ENCODE assay signal across 7 cellular contexts in the genomic region with DNA sequence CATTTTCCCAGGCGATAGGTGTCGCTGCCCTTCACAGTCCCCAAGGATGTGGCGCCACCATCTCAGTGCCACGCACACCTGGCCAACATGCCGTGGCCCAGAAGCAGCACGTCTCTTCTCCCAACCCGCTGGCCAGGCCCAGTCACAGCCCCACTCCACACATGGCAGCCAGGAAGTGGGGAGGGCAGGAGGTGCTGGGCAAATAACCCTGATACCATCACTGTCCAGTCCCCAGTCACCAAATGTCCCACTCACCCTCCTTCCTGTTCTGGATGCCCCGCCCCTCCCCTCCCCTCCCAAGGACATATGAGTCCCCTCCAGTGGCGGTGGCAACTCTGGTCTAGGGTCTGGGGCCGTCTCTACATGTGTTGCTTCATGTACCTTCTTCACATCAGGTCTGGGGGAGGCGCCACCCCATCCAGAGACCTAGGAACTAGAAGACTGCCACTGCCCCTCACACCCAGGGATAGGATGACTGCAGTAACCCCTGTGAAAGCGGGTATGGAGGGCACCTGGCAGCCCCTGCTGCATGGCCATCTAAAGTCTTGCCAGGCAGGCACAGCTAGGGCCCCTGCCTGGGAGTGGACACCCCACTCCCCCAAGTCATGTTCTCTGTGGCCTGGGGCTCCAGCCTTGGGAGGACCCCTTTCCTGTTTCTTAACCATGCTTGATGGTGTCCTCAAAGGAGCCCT. TPM values are rescaled to one million over a fixed set of nuclear protein-coding genes. Genes with fewer than 3 reads are reported as not detected.
DNase-seq lines count a peak whose midpoint lies in the region; FAIRE-seq and TF ChIP-seq lines count a peak whose summit lies in the region.

No MANE protein-coding gene starts in this region.

- DNase-seq in HFFc6 (no peak), esophagus muscularis mucosa (ENCODE audit: extremely low spot score) (no peak), small intestine (no peak), hippocampal formation (lab: John Stamatoyannopoulos, UW) (no peak), occipital lobe (lab: John Stamatoyannopoulos, UW) (no peak), pons (ENCODE audit: low spot score) (no peak)

- TF ChIP-seq EP300 in esophagus muscularis mucosa (IDR thresholded peaks at IDR 0.05) = no peak

- peaks cover 11% of the 10 kb centered on the region for H3F3A ChIP-seq in SU-DHL-6 (ENCODE audit: insufficient read depth)

- WGBS in esophagus muscularis mucosa = 94% methylated on average over 9 of the region's 12 CpGs
- WGBS in small intestine, 3 donors = 86 to 93% (median 89%) methylated on average over 12 of the region's 12 CpGs

- H4K20me1 ChIP-seq in SU-DHL-6 (ENCODE audit: low read depth, low read length) = no peaks in the 10 kb centered on the region; the same call in 1 of the 2 replicates

- intact Hi-C loops in esophagus muscularis mucosa (cut with DNase I) = no loop called here

- H3K36me3 ChIP-seq in SU-DHL-6 (ENCODE audit: low read length) (no peaks in the 10 kb centered on the region), esophagus muscularis mucosa (peaks cover 34 to 53% (median 47%) of the 10 kb centered on the region in 4 donors), small intestine (ENCODE audit: control insufficient read depth in 2 of 2, insufficient read depth in 2 of 2, low read length in 2 of 2) (peaks cover 5 to 20% of the 10 kb centered on the region in 2 donors)

- no peak for TF ChIP-seq CTCF in HFFc6 (IDR thresholded peaks at IDR 0.05)
- TF ChIP-seq CTCF in SU-DHL-6 (IDR thresholded peaks at IDR 0.05; ENCODE audit: insufficient read depth, low read length, poor library complexity, severe bottlenecking) = no peak
- TF ChIP-seq CTCF in esophagus muscularis mucosa (IDR thresholded peaks at IDR 0.05) = no peak

- peaks cover 37% of the 10 kb centered on the region for H3K79me2 ChIP-seq in SU-DHL-6 (ENCODE audit: insufficient read depth, low read length)

- no peaks in the 10 kb centered on the region for H3K27me3 ChIP-seq in SU-DHL-6 (ENCODE audit: low read length)
- H3K27me3 ChIP-seq in esophagus muscularis mucosa = no peaks in the 10 kb centered on the region
- no peaks in the 10 kb centered on the region for H3K27me3 ChIP-seq in small intestine (ENCODE audit: control insufficient read depth in 2 of 2, insufficient read depth in 2 of 2, low read length in 2 of 2)

- H3K27ac ChIP-seq in SU-DHL-6 (ENCODE audit: low read depth, low read length) (peak overlapping the region; percentile 61), esophagus muscularis mucosa (replicated peaks in 1 of 4) (peak overlapping the region; percentile 27 to 78 (median 46)), small intestine (ENCODE audit: low read depth in 1 of 2, low read length in 1 of 2) (peak overlapping the region; percentile 66 to 72)

- H3K27me3 Mint-ChIP-seq in HFFc6 (ENCODE audit: insufficient read depth) = peaks cover 3% of the 10 kb centered on the region

- H3K4me3 ChIP-seq in SU-DHL-6 (ENCODE audit: insufficient read depth, low read length, poor library complexity, severe bottlenecking) (no peak overlapping the region), esophagus muscularis mucosa (no peak overlapping the region), small intestine (ENCODE audit: low read depth in 1 of 2, low read length in 2 of 2) (no peak overlapping the region)

- FAIRE-seq in small intestine (lab: Jason Lieb, UNC) = no peak

- H3K4me1 ChIP-seq in esophagus muscularis mucosa (peaks cover 20 to 51% (median 32%) of the 10 kb centered on the region in 4 donors), small intestine (ENCODE audit: control insufficient read depth in 2 of 2, insufficient read depth in 1 of 2, low read depth in 1 of 2, low read length in 1 of 2) (peaks cover 4 to 6% of the 10 kb centered on the region in 2 donors)

- H3K9me2 ChIP-seq in SU-DHL-6 (replicated peaks; ENCODE audit: insufficient read depth, low read length) = no peaks in the 10 kb centered on the region

- H3K27ac Mint-ChIP-seq in HFFc6 = peak overlapping the region; percentile 87; the same call in 1 of the 2 replicates

- peaks cover 43% of the 10 kb centered on the region for H3K4me1 Mint-ChIP-seq in HFFc6 (ENCODE audit: low read depth)

- no peak for TF ChIP-seq POLR2A in esophagus muscularis mucosa (IDR thresholded peaks at IDR 0.05; ENCODE audit: low read depth)

- H3K4me3 Mint-ChIP-seq in HFFc6 = 0 out of 2 replicates have a peak overlapping the region, but pooled peaks have one; percentile 46

- 0 out of 2 replicates have a peak, but pooled peaks cover 4% of the 10 kb centered on the region for H3K9me3 Mint-ChIP-seq in HFFc6

- peak overlapping the region; percentile 2 for H3K4me2 ChIP-seq in SU-DHL-6 (ENCODE audit: low read depth, low read length, poor library complexity, severe bottlenecking)

- H3K36me3 Mint-ChIP-seq in HFFc6 (ENCODE audit: low read depth) = peaks cover 23% of the 10 kb centered on the region

- no peak overlapping the region for H2AFZ ChIP-seq in SU-DHL-6 (ENCODE audit: low read depth, low read length, severe bottlenecking)

- peak overlapping the region; percentile 20; the same call in 1 of the 2 replicates for H3K9ac ChIP-seq in SU-DHL-6 (ENCODE audit: low read length)

- no peaks in the 10 kb centered on the region for H3K9me3 ChIP-seq in SU-DHL-6 (ENCODE audit: insufficient read depth, low read length)
- H3K9me3 ChIP-seq in esophagus muscularis mucosa = peaks cover 0 to 3% (median 0%) of the 10 kb centered on the region in 4 donors
- H3K9me3 ChIP-seq in small intestine (ENCODE audit: control insufficient read depth, low read depth) = no peaks in the 10 kb centered on the region

RNA-seq across cellular contexts. Expression of a gene that starts 7.3 kb away (rescaled TPM):
- 10 to 100 TPM; 13.9 to 20.5 (median 15.0) TPM for total RNA-seq in HFFc6 (2021; fragmentation: NEBNext Ultra II Directional; extraction: Animal tissue kit (Norgen Biotek cat#: 25700))
- 10 to 100 TPM; 16.7 to 29.2 (median 19.6) TPM for total RNA-seq in esophagus muscularis mucosa
- 10 to 100 TPM; 19.7 to 33.8 (median 32.9) TPM for polyA plus RNA-seq in small intestine
- 27.1 TPM for total RNA-seq in occipital lobe

RNA-seq across cellular contexts. Expression of a gene that starts 10.9 kb away (rescaled TPM):
- 10 to 100 TPM; 36.9 to 48.5 (median 43.3) TPM for total RNA-seq in HFFc6 (2021; fragmentation: NEBNext Ultra II Directional; extraction: Animal tissue kit (Norgen Biotek cat#: 25700))
- total RNA-seq in esophagus muscularis mucosa = 100 to 1,000 TPM in 1 of 4 donors, 10 to 100 TPM in 3; 57.3 to 135 (median 70.2) TPM
- polyA plus RNA-seq in small intestine = 100 to 1,000 TPM; 100 to 149 (median 131) TPM
- 4.4 TPM for total RNA-seq in occipital lobe

RNA-seq across cellular contexts. Expression of a gene that starts 19.1 kb away (rescaled TPM):
- 1 to 10 TPM; 3.1 to 5.0 (median 4.3) TPM for total RNA-seq in HFFc6 (2021; fragmentation: NEBNext Ultra II Directional; extraction: Animal tissue kit (Norgen Biotek cat#: 25700))
- total RNA-seq in esophagus muscularis mucosa (1 to 10 TPM; 3.8 to 7.3 (median 4.8) TPM), occipital lobe (8.9 TPM)
- 1 to 10 TPM; 1.8 to 7.0 (median 3.1) TPM for polyA plus RNA-seq in small intestine

RNA-seq across cellular contexts. Expression of a gene that starts 21.4 kb away (rescaled TPM):
- 1 to 10 TPM; 4.4 to 5.6 (median 5.2) TPM for total RNA-seq in HFFc6 (2021; fragmentation: NEBNext Ultra II Directional; extraction: Animal tissue kit (Norgen Biotek cat#: 25700))
- 10 to 100 TPM in 2 of 4 donors, 1 to 10 TPM in 2; 9.1 to 10.9 (median 10.2) TPM for total RNA-seq in esophagus muscularis mucosa
- 1 to 10 TPM; 3.4 to 5.9 (median 5.9) TPM for polyA plus RNA-seq in small intestine
- total RNA-seq in occipital lobe = 5.6 TPM

RNA-seq across cellular contexts. Expression of a gene that starts 46.1 kb away (rescaled TPM):
- total RNA-seq in HFFc6 (2021; fragmentation: NEBNext Ultra II Directional; extraction: Animal tissue kit (Norgen Biotek cat#: 25700)) = under 1 TPM in 3 of 6 experiments, not detected in 3; 0.11 to 0.28 (median 0.14) TPM
- total RNA-seq in esophagus muscularis mucosa = 1 to 10 TPM; 1.8 to 4.0 (median 2.2) TPM
- 100 to 1,000 TPM in 2 of 3 donors, 10 to 100 TPM in 1; 75.5 to 367 (median 327) TPM for polyA plus RNA-seq in small intestine
- total RNA-seq in occipital lobe = 0.31 TPM
